In the genomic region with DNA sequence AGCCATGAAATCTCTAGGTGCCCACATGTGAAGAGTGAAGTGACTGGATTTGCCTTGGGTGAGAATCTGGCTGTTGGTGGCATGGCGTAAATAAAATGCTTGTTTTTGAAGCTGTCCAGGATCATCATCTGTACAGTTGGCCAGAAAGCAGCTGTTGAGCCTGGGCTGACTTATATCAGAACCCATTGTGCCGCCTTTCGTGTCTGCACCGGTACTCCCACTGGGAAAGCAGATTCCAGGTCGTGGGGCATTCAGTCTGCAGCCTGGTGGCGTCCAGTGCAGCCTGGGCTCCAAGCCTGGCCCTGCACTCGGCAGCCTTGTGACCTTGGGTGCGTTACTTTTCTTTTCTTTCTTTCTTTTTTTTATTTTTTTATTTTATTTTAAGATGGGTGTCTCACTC, we compare ENCODE assay signal across 1 cellular context.
TF ChIP-seq lines count a peak whose summit lies in the region.

No MANE protein-coding gene starts in this region.

TF ChIP-seq in IMR-90, 13 proteins besides CTCF, POLR2A, EP300 and RAD21:
- TF ChIP-seq, protein P1, sequence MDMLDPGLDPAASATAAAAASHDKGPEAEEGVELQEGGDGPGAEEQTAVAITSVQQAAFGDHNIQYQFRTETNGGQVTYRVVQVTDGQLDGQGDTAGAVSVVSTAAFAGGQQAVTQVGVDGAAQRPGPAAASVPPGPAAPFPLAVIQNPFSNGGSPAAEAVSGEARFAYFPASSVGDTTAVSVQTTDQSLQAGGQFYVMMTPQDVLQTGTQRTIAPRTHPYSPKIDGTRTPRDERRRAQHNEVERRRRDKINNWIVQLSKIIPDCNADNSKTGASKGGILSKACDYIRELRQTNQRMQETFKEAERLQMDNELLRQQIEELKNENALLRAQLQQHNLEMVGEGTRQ (IDR thresholded peaks at IDR 0.05; ENCODE audit: low read depth, low read length), result no peak
- TF ChIP-seq BHLHE40 (IDR thresholded peaks at IDR 0.05; ENCODE audit: low read depth, low read length), result no peak
- TF ChIP-seq SMC3 (IDR thresholded peaks at IDR 0.05; ENCODE audit: low read depth, low read length), result no peak
- no peak for TF ChIP-seq CHD1 (IDR thresholded peaks at IDR 0.05; ENCODE audit: low read depth, low read length)
- no peak for TF ChIP-seq MAFK (IDR thresholded peaks at IDR 0.05; ENCODE audit: low read depth, low read length)
- no peak for TF ChIP-seq NFE2L2 (IDR thresholded peaks at IDR 0.05; ENCODE audit: low read depth, low read length)
- TF ChIP-seq MXI1 (IDR thresholded peaks at IDR 0.05; ENCODE audit: borderline replicate concordance, low read depth, low read length), result no peak
- no peak for TF ChIP-seq RFX5 (IDR thresholded peaks at IDR 0.05; ENCODE audit: low read depth, low read length)
- TF ChIP-seq MAZ (IDR thresholded peaks at IDR 0.05; ENCODE audit: borderline replicate concordance, low read depth, low read length), result no peak
- TF ChIP-seq FOS (IDR thresholded peaks at IDR 0.05; ENCODE audit: low read depth, low read length), result no peak
- TF ChIP-seq CEBPB (IDR thresholded peaks at IDR 0.05; ENCODE audit: low read depth, low read length), result no peak
- TF ChIP-seq, protein P2, sequence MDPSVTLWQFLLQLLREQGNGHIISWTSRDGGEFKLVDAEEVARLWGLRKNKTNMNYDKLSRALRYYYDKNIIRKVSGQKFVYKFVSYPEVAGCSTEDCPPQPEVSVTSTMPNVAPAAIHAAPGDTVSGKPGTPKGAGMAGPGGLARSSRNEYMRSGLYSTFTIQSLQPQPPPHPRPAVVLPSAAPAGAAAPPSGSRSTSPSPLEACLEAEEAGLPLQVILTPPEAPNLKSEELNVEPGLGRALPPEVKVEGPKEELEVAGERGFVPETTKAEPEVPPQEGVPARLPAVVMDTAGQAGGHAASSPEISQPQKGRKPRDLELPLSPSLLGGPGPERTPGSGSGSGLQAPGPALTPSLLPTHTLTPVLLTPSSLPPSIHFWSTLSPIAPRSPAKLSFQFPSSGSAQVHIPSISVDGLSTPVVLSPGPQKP (IDR thresholded peaks at IDR 0.05; ENCODE audit: borderline replicate concordance, low read depth, low read length), result no peak
- TF ChIP-seq RCOR1 (IDR thresholded peaks at IDR 0.05; ENCODE audit: insufficient replicate concordance, low read length), result no peak
